ENCODE assay signal across 8 cellular contexts in genomic region chr1:244047739-244048565, GRCh38. TPM values are rescaled to one million over a fixed set of nuclear protein-coding genes. Genes with fewer than 3 reads are reported as not detected.
DNase-seq lines count a peak whose midpoint lies in the region; ATAC-seq, FAIRE-seq and TF ChIP-seq lines count a peak whose summit lies in the region.

No MANE protein-coding gene starts in this region.

- peak overlapping the region; percentile 89 for H2AFZ ChIP-seq in astrocyte (ENCODE audit: low read depth, low read length)

- peaks cover 2% of the 10 kb centered on the region for H3K27me3 Mint-ChIP-seq in astrocyte (ENCODE audit: low read depth, unreplicated experiment)

- no peaks in the 10 kb centered on the region for H3K9me3 Mint-ChIP-seq in astrocyte (ENCODE audit: unreplicated experiment)

- WGBS in aorta, 2 donors: 0 to 1% methylated on average over 64 to 81 of the region's 81 CpGs

- H3K27ac Mint-ChIP-seq in astrocyte (ENCODE audit: unreplicated experiment): peak overlapping the region; percentile 96

- H3K27me3 ChIP-seq in astrocyte (ENCODE audit: insufficient read depth, low read length): no peaks in the 10 kb centered on the region
- H3K27me3 ChIP-seq in rectal smooth muscle tissue (ENCODE audit: control insufficient read depth, insufficient read depth, low read length): no peaks in the 10 kb centered on the region
- no peaks in the 10 kb centered on the region for H3K27me3 ChIP-seq in aorta (ENCODE audit: control insufficient read depth in 1 of 2, insufficient read depth in 2 of 2, low read length in 1 of 2)

- intact Hi-C loops in aorta (cut with DNase I): loop anchor here (5.0 kb wide), 4 partner anchors 121 to 224 kb away; partner anchors contain the start of gene AKT3 (in 1 of the 2)

- peaks cover 36% of the 10 kb centered on the region for H4K20me1 ChIP-seq in astrocyte (ENCODE audit: insufficient read depth, low read length)

- H3K79me2 ChIP-seq in astrocyte (ENCODE audit: insufficient read depth, low read length): peaks cover 36% of the 10 kb centered on the region

- peak overlapping the region; percentile 95 for H3K4me3 ChIP-seq in astrocyte (ENCODE audit: insufficient read depth, low read depth, low read length)
- peak overlapping the region; percentile 82 for H3K4me3 ChIP-seq in rectal smooth muscle tissue (ENCODE audit: low read length)
- H3K4me3 ChIP-seq in aorta (ENCODE audit: low read length in 2 of 2): peak overlapping the region; percentile 58 to 82

- H3K36me3 Mint-ChIP-seq in astrocyte (ENCODE audit: low read depth, unreplicated experiment): no peaks in the 10 kb centered on the region

- H3K4me1 ChIP-seq in astrocyte (ENCODE audit: insufficient read depth, low read length): peaks cover 27% of the 10 kb centered on the region
- peaks cover 15% of the 10 kb centered on the region for H3K4me1 ChIP-seq in rectal smooth muscle tissue (ENCODE audit: control insufficient read depth, insufficient read depth, low read length)
- no peaks in the 10 kb centered on the region for H3K4me1 ChIP-seq in aorta (ENCODE audit: control insufficient read depth in 1 of 2, insufficient read depth in 2 of 2, low read length in 2 of 2)

- DNase-seq in GM18507 (ENCODE audit: extremely low spot score, insufficient read length, low read depth) (peak; percentile 88), NCI-H1930 (lab: John Stamatoyannopoulos, UW) (peak; percentile 96 to 97), T-helper 22 cell (ENCODE audit: low read depth) (peak; percentile 98), astrocyte (ENCODE audit: low read depth) (peak; percentile 98), hepatic stellate cell (ENCODE audit: low spot score) (peak; percentile 99), aorta (peak; percentile 99 to 100)

- ATAC-seq in HG02973 (IDR thresholded peaks at IDR 0.05; ENCODE audit: unreplicated experiment) (peak; percentile 76), aorta (ENCODE audit: low FRiP score) (peak; percentile 98)

- peak overlapping the region; percentile 88 for H3K4me3 Mint-ChIP-seq in astrocyte (ENCODE audit: unreplicated experiment)

- peaks cover 14% of the 10 kb centered on the region for H3K4me1 Mint-ChIP-seq in astrocyte (ENCODE audit: low read depth, unreplicated experiment)

- H3K36me3 ChIP-seq in astrocyte (ENCODE audit: insufficient read depth, low read length) (no peaks in the 10 kb centered on the region), rectal smooth muscle tissue (ENCODE audit: control insufficient read depth, insufficient read depth, low read length) (no peaks in the 10 kb centered on the region), aorta (ENCODE audit: control insufficient read depth in 1 of 2, insufficient read depth in 2 of 2, low read length in 1 of 2) (no peaks in the 10 kb centered on the region)

- no peak for TF ChIP-seq CTCF in astrocyte (IDR thresholded peaks at IDR 0.05; ENCODE audit: insufficient read depth, low read depth, low read length)

- peak overlapping the region; percentile 95 for H3K27ac ChIP-seq in astrocyte (ENCODE audit: low read depth, low read length)
- peak overlapping the region; percentile 89 for H3K27ac ChIP-seq in rectal smooth muscle tissue (ENCODE audit: low read depth, low read length)
- H3K27ac ChIP-seq in aorta (ENCODE audit: low read depth in 1 of 2, low read length in 2 of 2): peak overlapping the region; percentile 50 to 88

- peak; percentile 95 for FAIRE-seq in GM18507 (lab: Jason Lieb, UNC)
- FAIRE-seq in astrocyte (lab: Jason Lieb, UNC): no peak

- H3K9me3 ChIP-seq in astrocyte (ENCODE audit: insufficient read depth, low read depth, low read length) (no peaks in the 10 kb centered on the region), aorta (ENCODE audit: control insufficient read depth, low read length) (no peaks in the 10 kb centered on the region)

- peak overlapping the region; percentile 94 for H3K4me2 ChIP-seq in astrocyte (ENCODE audit: low read length)

- H3K9ac ChIP-seq in astrocyte (ENCODE audit: low read length): peak overlapping the region; percentile 97
- H3K9ac ChIP-seq in rectal smooth muscle tissue (ENCODE audit: low read length): peak overlapping the region; percentile 68

RNA-seq across cellular contexts. Expression of gene ZBTB18, which starts 3.1 kb away (rescaled TPM):
- total RNA-seq in astrocyte (15.5 and 19.2 TPM in 2 replicates), aorta (10 to 100 TPM; 10.6 to 13.2 TPM)
- 1 to 10 TPM; 4.3 to 4.6 TPM for polyA plus RNA-seq in aorta

Comparison
In these comparisons a context has a peak if more than half of its experiments do, and no peak if none do; other contexts are left out.
1. Peak in every context shown above with its lines: DNase-seq, ATAC-seq, H3K4me3 ChIP-seq and H3K27ac ChIP-seq.